ENCODE assay signal across 1 cellular context in genomic region chr3:57436195-57436761, GRCh38.
TF ChIP-seq lines count a peak whose summit lies in the region.

No MANE protein-coding gene starts in this region.

TF ChIP-seq in HepG2, 621 proteins besides CTCF, POLR2A, EP300 and RAD21 (continued from another document):
- TF ChIP-seq ZNF318 (CRISPR knock-in tag; IDR thresholded peaks at IDR 0.05): no peak
- TF ChIP-seq GATAD1 (CRISPR knock-in tag; IDR thresholded peaks at IDR 0.05): no peak
